ENCODE assay signal across 9 cellular contexts in genomic region chr9:135701067-135701967, GRCh38. TPM values are rescaled to one million over a fixed set of nuclear protein-coding genes. Genes with fewer than 3 reads are reported as not detected.
DNase-seq lines count a peak whose midpoint lies in the region; ATAC-seq lines count a peak whose summit lies in the region.
"Had no signal": no experiment of that assay in that cellular context is flagged by ENCODE, and none has a peak within 500 bp of the region (broad histone marks: within the 10 kb centered on the region; RNA-seq: fewer than 3 reads in every experiment).

No MANE protein-coding gene starts in this region.

- no peak overlapping the region for H3K27ac Mint-ChIP-seq in activated CD8-positive, alpha-beta memory T cell treated with anti-CD3 and anti-CD28 coated beads, Interleukin-2, amount 10 ng/mL, durations not matched to agents 7 days and 5 days
- H3K27ac Mint-ChIP-seq in activated CD4-positive, alpha-beta memory T cell treated with anti-CD3 and anti-CD28 coated beads, Interleukin-2, amount 10 ng/mL, durations not matched to agents 7 days and 5 days: no peak overlapping the region
- H3K27ac Mint-ChIP-seq: CD4-positive, alpha-beta memory T cell had no signal

- CTCF ChIA-PET in activated CD8-positive, alpha-beta memory T cell treated with anti-CD3 and anti-CD28 coated beads, Interleukin-2, amount 10 ng/mL, durations not matched to agents 7 days and 5 days (lab: Charles Lee): interaction anchor here (1.2 kb wide), 1 partner anchor 379 kb away, joined by 3 read pairs; no protein-coding TSS in a partner anchor
- CTCF ChIA-PET in activated CD4-positive, alpha-beta memory T cell treated with anti-CD3 and anti-CD28 coated beads, Interleukin-2, amount 10 ng/mL, durations not matched to agents 7 days and 5 days (lab: Charles Lee): interaction anchor here (1.3 kb wide), 1 partner anchor 10 kb away, joined by 3 read pairs; no protein-coding TSS in a partner anchor

- no peak overlapping the region for H3K4me3 Mint-ChIP-seq in activated CD8-positive, alpha-beta memory T cell treated with anti-CD3 and anti-CD28 coated beads, Interleukin-2, amount 10 ng/mL, durations not matched to agents 7 days and 5 days
- no peak overlapping the region for H3K4me3 Mint-ChIP-seq in activated CD4-positive, alpha-beta memory T cell treated with anti-CD3 and anti-CD28 coated beads, Interleukin-2, amount 10 ng/mL, durations not matched to agents 7 days and 5 days
- H3K4me3 Mint-ChIP-seq: CD4-positive, alpha-beta memory T cell had no signal

- 23% methylated on average over 40 of the region's 40 CpGs for WGBS in thymus

- H3K4me1 Mint-ChIP-seq in activated CD8-positive, alpha-beta memory T cell treated with anti-CD3 and anti-CD28 coated beads, Interleukin-2, amount 10 ng/mL, durations not matched to agents 7 days and 5 days: no peaks in the 10 kb centered on the region
- no peaks in the 10 kb centered on the region for H3K4me1 Mint-ChIP-seq in activated CD4-positive, alpha-beta memory T cell treated with anti-CD3 and anti-CD28 coated beads, Interleukin-2, amount 10 ng/mL, durations not matched to agents 7 days and 5 days
- H3K4me1 Mint-ChIP-seq: CD4-positive, alpha-beta memory T cell had no signal

- no peaks in the 10 kb centered on the region for H3K27me3 Mint-ChIP-seq in activated CD8-positive, alpha-beta memory T cell treated with anti-CD3 and anti-CD28 coated beads, Interleukin-2, amount 10 ng/mL, durations not matched to agents 7 days and 5 days
- no peaks in the 10 kb centered on the region for H3K27me3 Mint-ChIP-seq in activated CD4-positive, alpha-beta memory T cell treated with anti-CD3 and anti-CD28 coated beads, Interleukin-2, amount 10 ng/mL, durations not matched to agents 7 days and 5 days

- peak; percentile 22 for DNase-seq in stimulated activated CD4-positive, alpha-beta T cell treated with anti-CD3 and anti-CD28 coated beads, Interleukin-2, amount 100 ng/mL, for 4 hours (ENCODE audit: low read depth)
- DNase-seq in stimulated activated CD4-positive, alpha-beta T cell treated with anti-CD3 and anti-CD28 coated beads, Interleukin-2, amount 100 ng/mL, for 48 hours: no peak
- DNase-seq in activated CD8-positive, alpha-beta memory T cell treated with anti-CD3 and anti-CD28 coated beads, Interleukin-2, amount 10 ng/mL, durations not matched to agents 7 days and 5 days: no peak
- no peak for DNase-seq in activated CD4-positive, alpha-beta memory T cell treated with anti-CD3 and anti-CD28 coated beads, Interleukin-2, amount 10 ng/mL, durations not matched to agents 7 days and 5 days
- no peak for DNase-seq in NCI-H524 (lab: John Stamatoyannopoulos, UW)

- H3K9me3 ChIP-seq in iPS-20b (ENCODE audit: insufficient read depth, low read depth, low read length) (no peaks in the 10 kb centered on the region), thymus (ENCODE audit: control insufficient read depth) (no peaks in the 10 kb centered on the region)

- H3K27ac ChIP-seq in iPS-20b (ENCODE audit: low read length): no peak overlapping the region
- H3K27ac ChIP-seq in thymus (ENCODE audit: low read depth): no peak overlapping the region

- H3K9ac ChIP-seq in iPS-20b (ENCODE audit: low read depth, low read length): no peak overlapping the region

- no peaks in the 10 kb centered on the region for H3K36me3 Mint-ChIP-seq in activated CD8-positive, alpha-beta memory T cell treated with anti-CD3 and anti-CD28 coated beads, Interleukin-2, amount 10 ng/mL, durations not matched to agents 7 days and 5 days
- H3K36me3 Mint-ChIP-seq in activated CD4-positive, alpha-beta memory T cell treated with anti-CD3 and anti-CD28 coated beads, Interleukin-2, amount 10 ng/mL, durations not matched to agents 7 days and 5 days (ENCODE audit: low read depth): no peaks in the 10 kb centered on the region
- H3K36me3 Mint-ChIP-seq: CD4-positive, alpha-beta memory T cell had no signal

- H3K4me1 ChIP-seq in iPS-20b (ENCODE audit: insufficient read depth, low read length) (no peaks in the 10 kb centered on the region), thymus (ENCODE audit: control insufficient read depth, insufficient read depth, low read length) (peaks cover 5% of the 10 kb centered on the region)

- peak; percentile 18 for ATAC-seq in activated CD8-positive, alpha-beta memory T cell treated with anti-CD3 and anti-CD28 coated beads, Interleukin-2, amount 10 ng/mL, durations not matched to agents 7 days and 5 days
- no peak for ATAC-seq in GM21515 (IDR thresholded peaks at IDR 0.05; ENCODE audit: unreplicated experiment)

- POLR2A ChIA-PET in activated CD4-positive, alpha-beta memory T cell treated with anti-CD3 and anti-CD28 coated beads, Interleukin-2, amount 10 ng/mL, durations not matched to agents 7 days and 5 days (lab: Charles Lee): no interaction called here

- H3K9me3 Mint-ChIP-seq in activated CD8-positive, alpha-beta memory T cell treated with anti-CD3 and anti-CD28 coated beads, Interleukin-2, amount 10 ng/mL, durations not matched to agents 7 days and 5 days (ENCODE audit: low read depth): no peaks in the 10 kb centered on the region
- no peaks in the 10 kb centered on the region for H3K9me3 Mint-ChIP-seq in activated CD4-positive, alpha-beta memory T cell treated with anti-CD3 and anti-CD28 coated beads, Interleukin-2, amount 10 ng/mL, durations not matched to agents 7 days and 5 days
- H3K9me3 Mint-ChIP-seq: CD4-positive, alpha-beta memory T cell had no signal

- H3K27me3 ChIP-seq in iPS-20b (ENCODE audit: insufficient read depth, low read length): peaks cover 21% of the 10 kb centered on the region
- H3K27me3 ChIP-seq in thymus (ENCODE audit: control insufficient read depth, insufficient read depth): peaks cover 5% of the 10 kb centered on the region

- no peaks in the 10 kb centered on the region for H3K36me3 ChIP-seq in iPS-20b (ENCODE audit: insufficient read depth, low read depth, low read length)
- no peaks in the 10 kb centered on the region for H3K36me3 ChIP-seq in thymus (ENCODE audit: control insufficient read depth, insufficient read depth)

- H3K4me3 ChIP-seq in iPS-20b (ENCODE audit: low read length) (peak overlapping the region; percentile 43; the same call in 1 of the 2 replicates), thymus (ENCODE audit: low read length) (peak overlapping the region; percentile 3)

RNA-seq across cellular contexts. Expression of gene KCNT1, which starts 0.7 kb away (rescaled TPM):
- not detected for total RNA-seq in activated CD8-positive, alpha-beta memory T cell treated with anti-CD3 and anti-CD28 coated beads, Interleukin-2, amount 10 ng/mL, durations not matched to agents 7 days and 5 days
- 0.25 TPM for polyA plus RNA-seq in thymus
- total RNA-seq in activated CD4-positive, alpha-beta memory T cell treated with anti-CD3 and anti-CD28 coated beads, Interleukin-2, amount 10 ng/mL, durations not matched to agents 7 days and 5 days: under 1 TPM in 1 of 2 experiments, not detected in 1; 0.08 TPM

RNA-seq across cellular contexts. Expression of gene SOHLH1, which starts 2.0 kb away (rescaled TPM):
- total RNA-seq in activated CD8-positive, alpha-beta memory T cell treated with anti-CD3 and anti-CD28 coated beads, Interleukin-2, amount 10 ng/mL, durations not matched to agents 7 days and 5 days: not detected
- polyA plus RNA-seq in thymus: 0.05 TPM
- total RNA-seq in activated CD4-positive, alpha-beta memory T cell treated with anti-CD3 and anti-CD28 coated beads, Interleukin-2, amount 10 ng/mL, durations not matched to agents 7 days and 5 days: not detected
- total RNA-seq: CD4-positive, alpha-beta memory T cell had no signal
- polyA plus RNA-seq: CD4-positive, alpha-beta memory T cell had no signal

RNA-seq across cellular contexts. Expression of gene LCN9, which starts 38.2 kb away (rescaled TPM):
- total RNA-seq in activated CD8-positive, alpha-beta memory T cell treated with anti-CD3 and anti-CD28 coated beads, Interleukin-2, amount 10 ng/mL, durations not matched to agents 7 days and 5 days: not detected
- not detected for polyA plus RNA-seq in thymus
- total RNA-seq in activated CD4-positive, alpha-beta memory T cell treated with anti-CD3 and anti-CD28 coated beads, Interleukin-2, amount 10 ng/mL, durations not matched to agents 7 days and 5 days: not detected
- total RNA-seq: CD4-positive, alpha-beta memory T cell had no signal
- polyA plus RNA-seq: CD4-positive, alpha-beta memory T cell had no signal
